Comparison of ENCODE assay signal across 22 cellular contexts in the genomic region with DNA sequence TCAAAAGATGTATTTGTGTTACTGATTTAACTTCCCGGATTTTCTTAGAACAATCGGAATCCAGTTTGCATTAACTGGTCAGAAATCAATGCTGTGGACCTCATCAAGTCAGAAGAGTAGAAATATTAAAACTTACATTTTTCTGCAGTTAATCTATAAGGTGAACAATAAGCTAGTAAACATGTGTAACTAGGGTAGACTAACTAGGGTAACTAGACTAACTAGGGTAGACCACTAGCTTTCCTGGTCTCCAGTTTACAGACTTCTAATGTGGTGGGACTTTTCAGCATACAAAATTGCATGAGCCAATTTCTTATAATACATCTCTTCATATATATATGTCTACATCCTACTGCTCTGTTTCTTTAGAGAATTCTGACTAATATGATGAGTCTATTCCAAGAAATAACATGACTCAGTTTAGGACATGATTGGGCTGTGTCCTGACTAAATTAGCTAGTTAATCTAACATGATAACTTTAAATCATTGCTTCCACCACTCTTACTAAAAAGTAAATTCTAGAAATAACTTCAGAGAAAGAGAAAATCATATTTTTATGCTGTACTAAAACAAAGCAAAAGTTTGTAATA. TPM values are rescaled to one million over a fixed set of nuclear protein-coding genes. Genes with fewer than 3 reads are reported as not detected.
DNase-seq lines count a peak whose midpoint lies in the region; ATAC-seq, FAIRE-seq and TF ChIP-seq lines count a peak whose summit lies in the region.
"Had no signal": no experiment of that assay in that cellular context is flagged by ENCODE, and none has a peak within 500 bp of the region (broad histone marks: within the 10 kb centered on the region; RNA-seq: fewer than 3 reads in every experiment).

No MANE protein-coding gene starts in this region.

- peaks cover 49% of the 10 kb centered on the region for H3K4me1 ChIP-seq in A549

- no peak for DNase-seq in A549 (ENCODE audit: low read depth in 1 of 2, low spot score in 1 of 2)
- DNase-seq in ELR (ENCODE audit: low read depth): peak; percentile 74
- DNase-seq in fibroblast of peridontal ligament (ENCODE audit: extremely low read depth): peak; percentile 62
- DNase-seq in AML-193 (lab: John Stamatoyannopoulos, UW): no peak
- DNase-seq in 8988T: no peak
- DNase-seq in NCI-H2107 treated with DMSO at 0.1 percent for 48 hours (lab: John Stamatoyannopoulos, UW; ENCODE audit: unreplicated experiment): no peak
- DNase-seq: activated CD4-positive, alpha-beta T cell treated with anti-CD3 and anti-CD28 coated beads, Interleukin-2, amount 10 ng/mL, durations not matched to agents 24 days and 14 days; amygdala; naive B cell; NCI-H2107; NCI-H748 treated with DMSO at 0.1 percent for 48 hours; SK-N-SH; T1000 had no signal

- POLR2A ChIA-PET in A549 (lab: Yijun Ruan, JAX): no interaction called here

- H3K27ac Mint-ChIP-seq in activated T-helper 17 cell treated with anti-CD3 and anti-CD28 coated beads, Interleukin-2, amount 50 U/mL, for 72 hours: no peak overlapping the region
- H3K27ac Mint-ChIP-seq: activated CD4-positive, alpha-beta T cell treated with anti-CD3 and anti-CD28 coated beads, Interleukin-2, amount 10 ng/mL, durations not matched to agents 24 days and 14 days; naive B cell had no signal

- H3K27ac ChIP-seq in A549: no peak overlapping the region
- H3K27ac ChIP-seq: thoracic aorta had no signal

- FAIRE-seq in A549 (lab: Jason Lieb, UNC): no peak
- FAIRE-seq: G401.6, GM12878, small intestine had no signal

- TF ChIP-seq RAD21 in A549 (conservative IDR thresholded peaks at IDR 0.05 in 1 of 2, IDR thresholded peaks at IDR 0.05 in 1 of 2): no peak

- no peaks in the 10 kb centered on the region for H3K9me3 Mint-ChIP-seq in activated T-helper 17 cell treated with anti-CD3 and anti-CD28 coated beads, Interleukin-2, amount 50 U/mL, for 72 hours

- no peak overlapping the region for H3K4me3 Mint-ChIP-seq in activated T-helper 17 cell treated with anti-CD3 and anti-CD28 coated beads, Interleukin-2, amount 50 U/mL, for 72 hours
- H3K4me3 Mint-ChIP-seq: activated CD4-positive, alpha-beta T cell treated with anti-CD3 and anti-CD28 coated beads, Interleukin-2, amount 10 ng/mL, durations not matched to agents 24 days and 14 days; naive B cell had no signal

- H3K9me3 ChIP-seq in A549: no peaks in the 10 kb centered on the region
- H3K9me3 ChIP-seq: SK-N-SH, thoracic aorta had no signal

- 96% methylated on average over 2 of the region's 2 CpGs for WGBS in A549 (ENCODE audit: missing lambda C conversion rate)

- no peak for TF ChIP-seq POLR2A in A549 (IDR thresholded peaks at IDR 0.05; ENCODE audit: low read length)

- H3K36me3 Mint-ChIP-seq in activated T-helper 17 cell treated with anti-CD3 and anti-CD28 coated beads, Interleukin-2, amount 50 U/mL, for 72 hours (ENCODE audit: low read depth): no peaks in the 10 kb centered on the region

- ATAC-seq in A549 (no peak), GM19452 (IDR thresholded peaks at IDR 0.05; ENCODE audit: unreplicated experiment) (no peak)
- peak; percentile 87 for ATAC-seq in activated T-helper 17 cell treated with anti-CD3 and anti-CD28 coated beads, Interleukin-2, amount 50 U/mL, for 72 hours (replicated peaks)
- ATAC-seq: GM12878 had no signal

- peak overlapping the region; percentile 30; the same call in 2 of the 3 replicates for H3K4me2 ChIP-seq in A549
- H3K4me2 ChIP-seq: SK-N-SH had no signal

- H3K27me3 Mint-ChIP-seq in activated T-helper 17 cell treated with anti-CD3 and anti-CD28 coated beads, Interleukin-2, amount 50 U/mL, for 72 hours: no peaks in the 10 kb centered on the region

- peaks cover 9% of the 10 kb centered on the region for H3K4me1 Mint-ChIP-seq in activated T-helper 17 cell treated with anti-CD3 and anti-CD28 coated beads, Interleukin-2, amount 50 U/mL, for 72 hours

- no peak overlapping the region for H3K4me3 ChIP-seq in A549
- H3K4me3 ChIP-seq: GM12878, lung, thoracic aorta had no signal

- CTCF ChIA-PET in A549 (lab: Yijun Ruan, JAX): no interaction called here

- no peak for TF ChIP-seq EP300 in A549 (IDR thresholded peaks at IDR 0.05)

- TF ChIP-seq CTCF in A549 (IDR thresholded peaks at IDR 0.05): no peak

TF ChIP-seq in A549, 52 proteins besides CTCF, POLR2A, EP300 and RAD21:
- TF ChIP-seq, protein P1, sequence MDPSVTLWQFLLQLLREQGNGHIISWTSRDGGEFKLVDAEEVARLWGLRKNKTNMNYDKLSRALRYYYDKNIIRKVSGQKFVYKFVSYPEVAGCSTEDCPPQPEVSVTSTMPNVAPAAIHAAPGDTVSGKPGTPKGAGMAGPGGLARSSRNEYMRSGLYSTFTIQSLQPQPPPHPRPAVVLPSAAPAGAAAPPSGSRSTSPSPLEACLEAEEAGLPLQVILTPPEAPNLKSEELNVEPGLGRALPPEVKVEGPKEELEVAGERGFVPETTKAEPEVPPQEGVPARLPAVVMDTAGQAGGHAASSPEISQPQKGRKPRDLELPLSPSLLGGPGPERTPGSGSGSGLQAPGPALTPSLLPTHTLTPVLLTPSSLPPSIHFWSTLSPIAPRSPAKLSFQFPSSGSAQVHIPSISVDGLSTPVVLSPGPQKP (IDR thresholded peaks at IDR 0.05; ENCODE audit: low read depth, low read length): no peak
- TF ChIP-seq HOXB5 (CRISPR knock-in tag; IDR thresholded peaks at IDR 0.05): no peak
- TF ChIP-seq, protein P2, sequence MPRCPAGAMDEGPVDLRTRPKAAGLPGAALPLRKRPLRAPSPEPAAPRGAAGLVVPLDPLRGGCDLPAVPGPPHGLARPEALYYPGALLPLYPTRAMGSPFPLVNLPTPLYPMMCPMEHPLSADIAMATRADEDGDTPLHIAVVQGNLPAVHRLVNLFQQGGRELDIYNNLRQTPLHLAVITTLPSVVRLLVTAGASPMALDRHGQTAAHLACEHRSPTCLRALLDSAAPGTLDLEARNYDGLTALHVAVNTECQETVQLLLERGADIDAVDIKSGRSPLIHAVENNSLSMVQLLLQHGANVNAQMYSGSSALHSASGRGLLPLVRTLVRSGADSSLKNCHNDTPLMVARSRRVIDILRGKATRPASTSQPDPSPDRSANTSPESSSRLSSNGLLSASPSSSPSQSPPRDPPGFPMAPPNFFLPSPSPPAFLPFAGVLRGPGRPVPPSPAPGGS (IDR thresholded peaks at IDR 0.05): no peak
- no peak for TF ChIP-seq RARB (CRISPR knock-in tag; IDR thresholded peaks at IDR 0.05)
- TF ChIP-seq NFE2L2 (conservative IDR thresholded peaks at IDR 0.05; ENCODE audit: low read length): no peak
- no peak for TF ChIP-seq MAX (IDR thresholded peaks at IDR 0.05)
- no peak for TF ChIP-seq ATOH8 (CRISPR knock-in tag; IDR thresholded peaks at IDR 0.05; ENCODE audit: low read depth)
- no peak for TF ChIP-seq RCOR1 (IDR thresholded peaks at IDR 0.05; ENCODE audit: low read depth, low read length)
- no peak for TF ChIP-seq HOXB13 (CRISPR knock-in tag; IDR thresholded peaks at IDR 0.05; ENCODE audit: low read depth)
- no peak for TF ChIP-seq HOXA7 (CRISPR knock-in tag; IDR thresholded peaks at IDR 0.05)
- no peak for TF ChIP-seq PHF8 (IDR thresholded peaks at IDR 0.05; ENCODE audit: borderline replicate concordance, low read depth)
- TF ChIP-seq ZNF302 (CRISPR knock-in tag; IDR thresholded peaks at IDR 0.05): no peak
- no peak for TF ChIP-seq SREBF2 (IDR thresholded peaks at IDR 0.05)
- TF ChIP-seq, protein P3, sequence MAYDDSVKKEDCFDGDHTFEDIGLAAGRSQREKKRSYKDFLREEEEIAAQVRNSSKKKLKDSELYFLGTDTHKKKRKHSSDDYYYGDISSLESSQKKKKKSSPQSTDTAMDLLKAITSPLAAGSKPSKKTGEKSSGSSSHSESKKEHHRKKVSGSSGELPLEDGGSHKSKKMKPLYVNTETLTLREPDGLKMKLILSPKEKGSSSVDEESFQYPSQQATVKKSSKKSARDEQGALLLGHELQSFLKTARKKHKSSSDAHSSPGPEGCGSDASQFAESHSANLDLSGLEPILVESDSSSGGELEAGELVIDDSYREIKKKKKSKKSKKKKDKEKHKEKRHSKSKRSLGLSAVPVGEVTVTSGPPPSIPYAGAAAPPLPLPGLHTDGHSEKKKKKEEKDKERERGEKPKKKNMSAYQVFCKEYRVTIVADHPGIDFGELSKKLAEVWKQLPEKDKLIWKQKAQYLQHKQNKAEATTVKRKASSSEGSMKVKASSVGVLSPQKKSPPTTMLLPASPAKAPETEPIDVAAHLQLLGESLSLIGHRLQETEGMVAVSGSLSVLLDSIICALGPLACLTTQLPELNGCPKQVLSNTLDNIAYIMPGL (CRISPR knock-in tag; IDR thresholded peaks at IDR 0.05; ENCODE audit: borderline replicate concordance): no peak
- TF ChIP-seq HEYL (CRISPR knock-in tag; IDR thresholded peaks at IDR 0.05): no peak
- TF ChIP-seq POLR2AphosphoS2 (conservative IDR thresholded peaks at IDR 0.05; ENCODE audit: low read length): no peak
- no peak for TF ChIP-seq ESRRA (IDR thresholded peaks at IDR 0.05; ENCODE audit: borderline replicate concordance, low read length)

RNA-seq across cellular contexts. Expression of gene PLSCR2, which starts 5.3 kb away (rescaled TPM):
- 0.10 TPM in 1 of 2 replicates, not detected in the other for polyA plus RNA-seq in A549 (2011; rRNA removed)
- 0.03 TPM in 1 of 2 replicates, not detected in the other for polyA plus RNA-seq in A549 (2012; cell fraction: cytosol; rRNA removed)
- not detected in 2 replicates for polyA plus RNA-seq in A549 (2012; cell fraction: nucleus; rRNA removed)
- not detected in 3 replicates for polyA plus RNA-seq in A549 (2017; fragmentation: RNase III; extraction: RNeasy Plus Mini Kit Qiagen cat#74134 plus additional on column Dnase treatment)
- polyA minus RNA-seq in A549 (2011; rRNA and poly(A)+ RNA removed): 0.73 TPM in 1 of 2 replicates, not detected in the other
- total RNA-seq in activated T-helper 17 cell treated with anti-CD3 and anti-CD28 coated beads, Interleukin-2, amount 50 U/mL, for 72 hours: not detected
- total RNA-seq: activated CD4-positive, alpha-beta T cell treated with anti-CD3 and anti-CD28 coated beads, Interleukin-2, amount 10 ng/mL, durations not matched to agents 24 days and 14 days; cerebellum; GM12878; lung had no signal
- polyA plus RNA-seq: BJ, GM12878, SK-N-SH, small intestine had no signal

Comparison
In these comparisons a context has a peak if more than half of its experiments do, and no peak if none do; other contexts are left out.
1. DNase-seq: peak in ELR (single experiment) and fibroblast of peridontal ligament (single experiment); none in A549 (0 of 2), AML-193 (0 of 2), 8988T (single experiment) and NCI-H2107 treated with DMSO at 0.1 percent for 48 hours (single experiment).